Comparison of ENCODE assay signal across 16 cellular contexts in genomic region chr6:108531332-108531731, GRCh38. TPM values are rescaled to one million over a fixed set of nuclear protein-coding genes. Genes with fewer than 3 reads are reported as not detected.
DNase-seq lines count a peak whose midpoint lies in the region; ATAC-seq and TF ChIP-seq lines count a peak whose summit lies in the region.
"Had no signal": no experiment of that assay in that cellular context is flagged by ENCODE, and none has a peak within 500 bp of the region (broad histone marks: within the 10 kb centered on the region; RNA-seq: fewer than 3 reads in every experiment).

No MANE protein-coding gene starts in this region.

- H3K9me3 Mint-ChIP-seq in endodermal cell (no peaks in the 10 kb centered on the region), progenitor cell of endocrine pancreas (ENCODE audit: low read depth) (no peaks in the 10 kb centered on the region)
- H3K9me3 Mint-ChIP-seq: CD4-positive, CD25-positive, alpha-beta regulatory T cell had no signal

- DNase-seq in NCI-H82 (lab: John Stamatoyannopoulos, UW) (peak; percentile 41), NCI-H82 treated with DMSO at 0.1 percent for 48 hours (lab: John Stamatoyannopoulos, UW; ENCODE audit: unreplicated experiment) (no peak), M059J (ENCODE audit: low read depth) (peak; percentile 36), endodermal cell (peak; percentile 62), progenitor cell of endocrine pancreas (ENCODE audit: low spot score, unreplicated experiment) (no peak)
- DNase-seq: AML-193; Calu3; CD4-positive, CD25-positive, alpha-beta regulatory T cell; DMS79 treated with DMSO at 0.1 percent for 48 hours; Kasumi-1; NCI-H1930; NCI-H774; SJCRH30 had no signal

- H3K27ac Mint-ChIP-seq in endodermal cell: no peak overlapping the region
- H3K27ac Mint-ChIP-seq in progenitor cell of endocrine pancreas: no peak overlapping the region
- H3K27ac Mint-ChIP-seq: CD4-positive, CD25-positive, alpha-beta regulatory T cell had no signal

- H3K9ac ChIP-seq in endodermal cell (ENCODE audit: extremely low read depth, low read length, poor library complexity, severe bottlenecking): no peak overlapping the region

- WGBS in endodermal cell (ENCODE audit: insufficient coverage in 1 of 2, insufficient read length in 1 of 2), 2 experiments: 91% methylated on average over 1 of the region's 1 CpG; no CpG with 5 or more reads in 1 of the 2 experiments

- no peak for ATAC-seq in GM19455 (IDR thresholded peaks at IDR 0.05; ENCODE audit: unreplicated experiment)
- no peak for ATAC-seq in HG02870 (IDR thresholded peaks at IDR 0.05; ENCODE audit: unreplicated experiment)
- no peak for ATAC-seq in GM21423 (IDR thresholded peaks at IDR 0.05; ENCODE audit: unreplicated experiment)

- no peaks in the 10 kb centered on the region for H3K36me3 ChIP-seq in endodermal cell (ENCODE audit: control insufficient read depth, insufficient read depth, low read length)
- H3K36me3 ChIP-seq: SJCRH30 had no signal

- H3K27me3 ChIP-seq in endodermal cell (ENCODE audit: control insufficient read depth, insufficient read depth, low read length, poor library complexity, severe bottlenecking): no peaks in the 10 kb centered on the region
- H3K27me3 ChIP-seq: SJCRH30 had no signal

- peaks cover 6% of the 10 kb centered on the region for H3K27me3 Mint-ChIP-seq in endodermal cell (ENCODE audit: insufficient read depth)
- peaks cover 20% of the 10 kb centered on the region for H3K27me3 Mint-ChIP-seq in progenitor cell of endocrine pancreas
- H3K27me3 Mint-ChIP-seq: CD4-positive, CD25-positive, alpha-beta regulatory T cell had no signal

- H3K4me1 ChIP-seq in endodermal cell (ENCODE audit: control insufficient read depth, insufficient read depth, low read length): no peaks in the 10 kb centered on the region
- H3K4me1 ChIP-seq: SJCRH30 had no signal

- H3K4me3 Mint-ChIP-seq in endodermal cell (no peak overlapping the region), progenitor cell of endocrine pancreas (ENCODE audit: low read depth) (no peak overlapping the region)
- H3K4me3 Mint-ChIP-seq: CD4-positive, CD25-positive, alpha-beta regulatory T cell had no signal

- H3K4me3 ChIP-seq in endodermal cell (ENCODE audit: low read length): no peak overlapping the region
- H3K4me3 ChIP-seq: SJCRH30 had no signal

- no peaks in the 10 kb centered on the region for H3K36me3 Mint-ChIP-seq in endodermal cell (ENCODE audit: low read depth)
- no peaks in the 10 kb centered on the region for H3K36me3 Mint-ChIP-seq in progenitor cell of endocrine pancreas (ENCODE audit: insufficient read depth)

- peak; percentile 70 for TF ChIP-seq CTCF in endodermal cell (conservative IDR thresholded peaks at IDR 0.05)
- peak; percentile 31 for TF ChIP-seq CTCF in progenitor cell of endocrine pancreas (IDR thresholded peaks at IDR 0.05; ENCODE audit: unreplicated experiment)

- no peak overlapping the region for H3K27ac ChIP-seq in endodermal cell (ENCODE audit: low read depth, low read length)
- H3K27ac ChIP-seq: SJCRH30 had no signal

- no peaks in the 10 kb centered on the region for H3K9me3 ChIP-seq in endodermal cell (ENCODE audit: control insufficient read depth, low read length)
- H3K9me3 ChIP-seq: SJCRH30 had no signal

- H3K4me1 Mint-ChIP-seq in endodermal cell: no peaks in the 10 kb centered on the region
- H3K4me1 Mint-ChIP-seq in progenitor cell of endocrine pancreas (ENCODE audit: low read depth): no peaks in the 10 kb centered on the region
- H3K4me1 Mint-ChIP-seq: CD4-positive, CD25-positive, alpha-beta regulatory T cell had no signal

RNA-seq across cellular contexts. Expression of gene FOXO3, which starts 29.4 kb away (rescaled TPM):
- 22.9 and 34.1 TPM in 2 replicates for total RNA-seq in M059J (2014; rRNA removed; shearing (Covaris generic))
- total RNA-seq in endodermal cell (10 to 100 TPM; 16.4 to 20.3 TPM), progenitor cell of endocrine pancreas (45.2 and 47.6 TPM in 2 replicates)
- polyA plus RNA-seq in endodermal cell (2013, experiment 1 of 2): 15.0 TPM
- 14.8 TPM for polyA plus RNA-seq in endodermal cell (2013, experiment 2 of 2)

Comparison
In these comparisons a context has a peak if more than half of its experiments do, and no peak if none do; other contexts are left out.
1. DNase-seq: peak in NCI-H82 (single experiment), M059J (single experiment) and endodermal cell (single experiment); none in NCI-H82 treated with DMSO at 0.1 percent for 48 hours (single experiment) and progenitor cell of endocrine pancreas (single experiment).